8 cellular contexts compared by ENCODE assay signal in the genomic region with DNA sequence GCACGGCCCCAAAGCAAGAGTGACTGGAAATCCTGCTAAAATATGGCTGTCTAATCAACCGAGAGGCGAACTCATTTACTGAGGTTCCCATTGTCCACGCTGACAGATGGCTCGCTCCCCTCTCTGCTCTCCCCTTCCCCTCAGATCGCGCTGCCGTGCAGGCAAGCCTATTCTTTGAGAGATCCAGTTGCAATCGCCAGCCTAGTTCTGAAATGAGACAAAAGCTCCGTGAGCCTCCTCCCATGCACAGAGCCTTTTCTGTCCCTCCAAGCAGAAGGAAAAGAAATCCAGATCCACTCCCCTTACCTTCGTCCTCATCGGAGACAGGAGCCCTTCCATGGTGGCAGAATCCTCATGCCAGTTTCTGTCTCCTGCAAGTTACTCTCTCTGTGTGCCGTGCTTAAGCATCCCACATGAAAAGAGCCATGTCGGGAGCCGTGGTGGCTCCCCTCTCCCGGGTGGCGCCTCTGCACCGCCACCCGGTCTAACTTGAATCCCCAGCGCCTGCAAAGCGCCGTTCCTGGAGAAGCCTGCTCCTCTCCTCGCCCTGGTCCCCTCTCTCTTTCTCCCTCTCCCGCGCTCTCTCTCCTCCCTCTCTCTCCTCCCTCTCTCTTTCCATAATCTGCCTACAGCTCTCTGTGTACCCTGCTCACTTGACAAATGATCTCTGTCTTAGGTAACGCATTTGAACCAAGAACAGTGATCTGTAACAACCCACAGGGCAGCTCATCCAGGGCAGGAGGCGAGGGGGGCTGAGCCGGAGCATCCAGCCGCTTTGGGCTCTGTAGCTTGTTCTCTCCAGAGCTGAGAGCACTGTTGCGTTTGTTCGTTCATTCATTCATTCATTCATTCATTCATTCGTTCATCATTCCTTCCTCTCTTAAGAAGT.
DNase-seq lines count a peak whose midpoint lies in the region; ATAC-seq and TF ChIP-seq lines count a peak whose summit lies in the region.

No MANE protein-coding gene starts in this region.

- H3K9me3 ChIP-seq in AG04450 (ENCODE audit: control insufficient read depth, insufficient read depth, low read length) (no peaks in the 10 kb centered on the region), parathyroid adenoma (ENCODE audit: control insufficient read depth, low read length) (no peaks in the 10 kb centered on the region)

- H3K27me3 Mint-ChIP-seq in activated CD4-positive, alpha-beta memory T cell treated with anti-CD3 and anti-CD28 coated beads, Interleukin-2, amount 10 ng/mL, durations not matched to agents 7 days and 5 days = peaks cover 83% of the 10 kb centered on the region

- H3K27ac Mint-ChIP-seq in activated CD4-positive, alpha-beta memory T cell treated with anti-CD3 and anti-CD28 coated beads, Interleukin-2, amount 10 ng/mL, durations not matched to agents 7 days and 5 days = no peak overlapping the region

- no peaks in the 10 kb centered on the region for H3K4me1 ChIP-seq in parathyroid adenoma

- DNase-seq in AG04450 (ENCODE audit: low read depth, low spot score) = no peak
- peak; percentile 31 for DNase-seq in HT1080 (ENCODE audit: low read depth)
- DNase-seq in activated CD4-positive, alpha-beta memory T cell treated with anti-CD3 and anti-CD28 coated beads, Interleukin-2, amount 10 ng/mL, durations not matched to agents 7 days and 5 days = peak; percentile 19
- DNase-seq in globus pallidus (ENCODE audit: low spot score) = peak; percentile 21
- no peak for DNase-seq in GDM1 (lab: John Stamatoyannopoulos, UW)

- POLR2A ChIA-PET in AG04450 (lab: Yijun Ruan, JAX) = interaction anchor here (1.6 kb wide), 1 partner anchor 12 kb away, joined by 7 read pairs; no protein-coding TSS in a partner anchor
- POLR2A ChIA-PET in activated CD4-positive, alpha-beta memory T cell treated with anti-CD3 and anti-CD28 coated beads, Interleukin-2, amount 10 ng/mL, durations not matched to agents 7 days and 5 days (lab: Charles Lee) = interaction anchor here (3.4 kb wide), 1 partner anchor 11 kb away, joined by 50 read pairs; no protein-coding TSS in a partner anchor

- no peaks in the 10 kb centered on the region for H3K79me2 ChIP-seq in parathyroid adenoma

- ATAC-seq in esophagus mucosa = no peak
- no peak for ATAC-seq in HG03378 (IDR thresholded peaks at IDR 0.05; ENCODE audit: unreplicated experiment)

- peak overlapping the region; percentile 54 for H3K4me3 Mint-ChIP-seq in activated CD4-positive, alpha-beta memory T cell treated with anti-CD3 and anti-CD28 coated beads, Interleukin-2, amount 10 ng/mL, durations not matched to agents 7 days and 5 days

- no peaks in the 10 kb centered on the region for H3K36me3 ChIP-seq in parathyroid adenoma (ENCODE audit: control insufficient read depth, insufficient read depth, low read length)

- no peaks in the 10 kb centered on the region for H3K9me3 Mint-ChIP-seq in activated CD4-positive, alpha-beta memory T cell treated with anti-CD3 and anti-CD28 coated beads, Interleukin-2, amount 10 ng/mL, durations not matched to agents 7 days and 5 days

- TF ChIP-seq CTCF in AG04450 (IDR thresholded peaks at IDR 0.05; ENCODE audit: low read depth, low read length) (no peak), parathyroid adenoma (IDR thresholded peaks at IDR 0.05) (no peak)

- H3K4me3 ChIP-seq in AG04450 (ENCODE audit: low read depth, low read length) (peak overlapping the region; percentile 64), parathyroid adenoma (ENCODE audit: low read depth, low read length) (peak overlapping the region; percentile 52)

- H3K27ac ChIP-seq in AG04450 (ENCODE audit: low read depth, low read length) = peak overlapping the region; percentile 2
- H3K27ac ChIP-seq in parathyroid adenoma = no peak overlapping the region

- peak overlapping the region; percentile 73 for H3K4me2 ChIP-seq in parathyroid adenoma (ENCODE audit: low read length)

- CTCF ChIA-PET in AG04450 (lab: Charles Lee) = interaction anchor here (0.9 kb wide), 1 partner anchor 27 kb away, joined by 3 read pairs; no protein-coding TSS in a partner anchor
- CTCF ChIA-PET in activated CD4-positive, alpha-beta memory T cell treated with anti-CD3 and anti-CD28 coated beads, Interleukin-2, amount 10 ng/mL, durations not matched to agents 7 days and 5 days (lab: Charles Lee) = interaction anchor here (1.1 kb wide), 1 partner anchor 22 kb away, joined by 3 read pairs; no protein-coding TSS in a partner anchor

- no peaks in the 10 kb centered on the region for H3K36me3 Mint-ChIP-seq in activated CD4-positive, alpha-beta memory T cell treated with anti-CD3 and anti-CD28 coated beads, Interleukin-2, amount 10 ng/mL, durations not matched to agents 7 days and 5 days (ENCODE audit: low read depth)

- H3K4me1 Mint-ChIP-seq in activated CD4-positive, alpha-beta memory T cell treated with anti-CD3 and anti-CD28 coated beads, Interleukin-2, amount 10 ng/mL, durations not matched to agents 7 days and 5 days = peaks cover 15% of the 10 kb centered on the region

- H3K9ac ChIP-seq in parathyroid adenoma = no peak overlapping the region

- H2AFZ ChIP-seq in parathyroid adenoma = peak overlapping the region; percentile 69

- H3K27me3 ChIP-seq in AG04450 (ENCODE audit: control insufficient read depth, insufficient read depth, low read length) (peaks cover 60% of the 10 kb centered on the region), parathyroid adenoma (ENCODE audit: control insufficient read depth, insufficient read depth, low read length) (no peaks in the 10 kb centered on the region)

Comparison
In these comparisons a context has a peak if more than half of its experiments do, and no peak if none do; other contexts are left out.
1. DNase-seq: peak in HT1080 (single experiment), activated CD4-positive, alpha-beta memory T cell treated with anti-CD3 and anti-CD28 coated beads, Interleukin-2, amount 10 ng/mL, durations not matched to agents 7 days and 5 days (single experiment) and globus pallidus (single experiment); none in AG04450 (single experiment) and GDM1 (single experiment).